In the genomic region with DNA sequence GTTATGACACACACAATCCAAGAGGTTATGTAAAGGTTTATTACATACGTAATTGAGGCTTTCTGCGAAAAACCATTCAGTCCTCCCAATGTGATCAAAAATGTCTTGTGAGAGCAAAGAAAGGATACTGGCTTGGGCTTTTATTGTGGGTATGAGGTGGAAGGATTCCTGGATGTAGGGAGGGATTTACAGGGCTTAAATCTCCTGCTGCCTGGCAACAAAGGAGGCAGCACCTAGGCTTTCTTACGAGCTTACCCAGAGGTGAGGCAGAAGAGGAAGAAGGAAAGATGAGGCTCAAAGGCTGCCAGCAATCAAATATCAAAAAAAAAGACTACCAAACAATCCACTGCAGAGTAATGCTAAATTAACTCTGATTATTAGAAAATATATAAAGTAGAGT, we compare ENCODE assay signal across 1 cellular context.
TF ChIP-seq lines count a peak whose summit lies in the region.

No MANE protein-coding gene starts in this region.

TF ChIP-seq in GM12878, 131 proteins besides CTCF, POLR2A, EP300 and RAD21:
- TF ChIP-seq HCFC1 (IDR thresholded peaks at IDR 0.05; ENCODE audit: low read length) (no peak), ZNF384 (IDR thresholded peaks at IDR 0.05; ENCODE audit: borderline replicate concordance, low read depth, low read length) (no peak)
